ENCODE assay signal across 7 cellular contexts in the genomic region with DNA sequence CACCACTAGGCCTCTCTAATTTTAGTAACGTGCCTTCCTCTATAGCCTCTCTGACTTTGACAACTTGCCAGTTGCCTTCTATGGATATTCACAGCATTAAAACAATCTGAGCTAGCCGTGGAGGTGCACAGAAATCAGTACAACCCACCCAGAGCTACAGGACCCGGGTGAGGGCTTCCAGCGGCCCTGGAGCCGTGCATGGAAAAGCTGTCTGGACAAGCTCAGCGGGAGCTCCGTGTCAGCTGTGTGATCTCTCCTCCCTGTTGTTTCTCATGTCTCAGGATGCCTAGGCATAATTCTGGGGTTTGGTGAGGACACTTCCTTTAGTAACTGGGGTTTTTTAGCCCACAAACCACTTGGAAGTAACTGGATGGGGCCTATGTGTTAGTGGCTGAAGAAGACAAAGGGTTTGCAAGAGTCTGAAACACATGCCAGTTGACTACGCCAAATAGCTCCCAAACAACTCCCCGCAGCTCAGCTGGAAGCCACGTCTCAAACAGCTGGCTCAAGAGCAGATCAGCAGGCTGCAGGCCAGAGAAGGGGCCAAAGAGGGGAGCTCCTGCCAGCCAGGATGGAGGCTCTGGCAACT. TPM values are rescaled to one million over a fixed set of nuclear protein-coding genes. Genes with fewer than 3 reads are reported as not detected.
DNase-seq lines count a peak whose midpoint lies in the region; ATAC-seq and TF ChIP-seq lines count a peak whose summit lies in the region.

No MANE protein-coding gene starts in this region.

- peak; percentile 91 for DNase-seq in brain pericyte (ENCODE audit: low read depth, low spot score)
- DNase-seq in left lung = no peak
- no peak for DNase-seq in globus pallidus (ENCODE audit: low spot score)
- no peak for DNase-seq in NCI-H2029 (lab: John Stamatoyannopoulos, UW)

- TF ChIP-seq EP300 in Ishikawa (IDR thresholded peaks at IDR 0.05; ENCODE audit: borderline replicate concordance) = no peak; the same call in 1 of the 2 replicates

- intact Hi-C loops in left lung (cut with DNase I) = loop anchor here in 1 of 2 donors (5.0 kb wide), 2 partner anchors 137 to 237 kb away; no protein-coding TSS in a partner anchor

- ATAC-seq in left lung = peak; percentile 21
- no peak for ATAC-seq in HG03342 (IDR thresholded peaks at IDR 0.05; ENCODE audit: unreplicated experiment)

- peaks cover 0 to 96% of the 10 kb centered on the region in 2 donors for H3K36me3 ChIP-seq in left lung

- H3K27ac ChIP-seq in left lung (peak overlapping the region; percentile 74 to 90), temporal lobe (ENCODE audit: low read depth, low read length) (peak overlapping the region; percentile 56)

- no peak overlapping the region for H3K4me3 ChIP-seq in left lung

- H3K9me3 ChIP-seq in left lung = no peaks in the 10 kb centered on the region

- TF ChIP-seq CTCF in left lung (IDR thresholded peaks at IDR 0.05) = no peak

- no peaks in the 10 kb centered on the region for H3K27me3 ChIP-seq in left lung

- TF ChIP-seq RAD21 in Ishikawa (IDR thresholded peaks at IDR 0.05; ENCODE audit: low read depth) = no peak

- H3K4me1 ChIP-seq in left lung = peaks cover 3 to 32% of the 10 kb centered on the region in 2 donors

TF ChIP-seq in Ishikawa, 13 proteins besides CTCF, POLR2A, EP300 and RAD21:
- TF ChIP-seq NFIC (IDR thresholded peaks at IDR 0.05) (peak; percentile 65), FOXM1 (IDR thresholded peaks at IDR 0.05; ENCODE audit: borderline replicate concordance, low read depth) (no peak)
- TF ChIP-seq, protein P1, sequence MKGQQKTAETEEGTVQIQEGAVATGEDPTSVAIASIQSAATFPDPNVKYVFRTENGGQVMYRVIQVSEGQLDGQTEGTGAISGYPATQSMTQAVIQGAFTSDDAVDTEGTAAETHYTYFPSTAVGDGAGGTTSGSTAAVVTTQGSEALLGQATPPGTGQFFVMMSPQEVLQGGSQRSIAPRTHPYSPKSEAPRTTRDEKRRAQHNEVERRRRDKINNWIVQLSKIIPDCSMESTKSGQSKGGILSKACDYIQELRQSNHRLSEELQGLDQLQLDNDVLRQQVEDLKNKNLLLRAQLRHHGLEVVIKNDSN (IDR thresholded peaks at IDR 0.05) = no peak
TF ChIP-seq in Ishikawa: peak in this region for 1.

RNA-seq across cellular contexts. Expression of a gene that starts 52.9 kb away (rescaled TPM):
- 10 to 100 TPM; 43.5 to 48.8 TPM for total RNA-seq in left lung
- total RNA-seq in temporal lobe = 6.6 TPM
